In genomic region chr6:134980846-134981245, GRCh38 we compare ENCODE assay signal across 1 cellular context.
TF ChIP-seq lines count a peak whose summit lies in the region.

No MANE protein-coding gene starts in this region.

TF ChIP-seq in K562, 482 proteins besides CTCF, POLR2A, EP300 and RAD21 (continued from another document):
- TF ChIP-seq XRCC3 (IDR thresholded peaks at IDR 0.05) (no peak), TBL1XR1 (IDR thresholded peaks at IDR 0.05; ENCODE audit: low read length in 2 of 2) (0 out of 4 replicates have a peak, but pooled peaks of 1 of the 2 experiments have one; percentile 21), PBX2 (CRISPR knock-in tag; IDR thresholded peaks at IDR 0.05; ENCODE audit: low read depth) (no peak), PBX2 (tag; conservative IDR thresholded peaks at IDR 0.05; ENCODE audit: low read depth) (peak; percentile 56; the same call in 1 of the 2 replicates), AFF1 (IDR thresholded peaks at IDR 0.05; ENCODE audit: low read depth in 1 of 2, partially characterized antibody in 2 of 2) (peak in 1 of 2 experiments; percentile 64), KAT8 (IDR thresholded peaks at IDR 0.05; ENCODE audit: low read depth) (no peak), YBX1 (IDR thresholded peaks at IDR 0.05) (no peak), ZNF592 (IDR thresholded peaks at IDR 0.05) (peak; percentile 61), JUND (IDR thresholded peaks at IDR 0.05; ENCODE audit: borderline replicate concordance, low read depth, low read length) (peak; percentile 56; the same call in 1 of the 2 replicates), JUND (tag; IDR thresholded peaks at IDR 0.05; ENCODE audit: borderline replicate concordance, low read depth, low read length) (peak; percentile 23; the same call in 1 of the 3 replicates), BACH1 (tag; IDR thresholded peaks at IDR 0.05) (no peak), BRD9 (IDR thresholded peaks at IDR 0.05; ENCODE audit: low read depth, partially characterized antibody) (peak; percentile 24), TAF1 (IDR thresholded peaks at IDR 0.05; ENCODE audit: control insufficient read depth, extremely low read depth, insufficient read depth, low read length, severe bottlenecking) (no peak), KLF6 (CRISPR knock-in tag; IDR thresholded peaks at IDR 0.05; ENCODE audit: borderline replicate concordance) (no peak), UBTF (IDR thresholded peaks at IDR 0.05; ENCODE audit: borderline replicate concordance in 1 of 2, low read depth in 2 of 2, low read length in 2 of 2) (no peak), ZBTB2 (IDR thresholded peaks at IDR 0.05) (peak; percentile 66; the same call in 1 of the 2 replicates), ZNF280A (IDR thresholded peaks at IDR 0.05; ENCODE audit: low read depth, partially characterized antibody) (no peak), SAFB (IDR thresholded peaks at IDR 0.05; ENCODE audit: borderline replicate concordance, low read depth, low read length) (no peak), HOXB6 (CRISPR knock-in tag; IDR thresholded peaks at IDR 0.05; ENCODE audit: borderline replicate concordance) (no peak), MEIS2 (IDR thresholded peaks at IDR 0.05; ENCODE audit: partially characterized antibody) (peak; percentile 74)
